In the genomic region with DNA sequence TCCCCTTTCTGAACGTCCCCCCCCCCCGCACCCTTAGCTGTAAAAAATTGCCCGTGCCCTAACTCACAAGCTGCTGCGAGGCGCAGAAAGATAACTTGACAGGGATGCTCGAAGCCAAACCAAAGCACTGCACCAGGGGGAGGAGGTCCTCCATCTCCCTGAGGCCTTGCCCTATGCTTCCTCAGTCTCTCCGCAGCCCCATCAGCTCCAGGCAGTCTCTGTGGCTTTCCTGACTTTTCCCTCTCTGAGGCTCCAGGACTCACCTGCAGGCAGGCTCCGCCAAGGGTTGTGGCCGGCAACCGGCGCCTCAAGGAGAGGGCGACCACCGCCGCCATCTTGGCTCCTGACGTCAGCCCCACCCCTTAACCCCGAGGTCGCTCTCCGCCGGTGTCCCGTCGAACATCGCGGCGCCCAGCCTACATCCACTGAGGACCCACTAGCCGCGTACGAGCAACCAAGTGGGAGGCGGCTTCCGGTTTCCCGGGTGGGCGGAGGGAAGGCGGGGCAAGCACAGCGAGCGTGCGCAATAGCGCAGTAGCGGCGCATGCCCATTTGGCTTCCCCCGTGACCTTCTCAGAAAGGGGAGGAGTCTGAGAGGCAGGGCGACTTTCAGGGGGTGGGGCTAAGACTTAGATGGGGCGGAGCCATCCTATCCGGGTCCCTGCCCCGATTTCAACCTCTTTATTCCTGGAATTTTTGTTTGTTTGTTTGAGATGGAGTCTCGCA, we compare ENCODE assay signal across 1 cellular context.
TF ChIP-seq lines count a peak whose summit lies in the region.

Gene SDHB, minus strand, starts transcription at position 348 of the 726 bp plus-strand sequence. Its CDS starts 13 bp downstream, at position 335.

TF ChIP-seq in K562, 482 proteins besides CTCF, POLR2A, EP300 and RAD21 (continued from another document and continues in another):
- TF ChIP-seq ZNF609 (CRISPR knock-in tag; IDR thresholded peaks at IDR 0.05; ENCODE audit: borderline replicate concordance) (no peak), HNRNPL (IDR thresholded peaks at IDR 0.05; ENCODE audit: low read depth, low read length) (no peak), JUND (IDR thresholded peaks at IDR 0.05; ENCODE audit: borderline replicate concordance, low read depth, low read length) (peak; percentile 82), JUND (tag; IDR thresholded peaks at IDR 0.05; ENCODE audit: borderline replicate concordance, low read depth, low read length) (peak; percentile 44; the same call in 1 of the 3 replicates), HEY1 (CRISPR knock-in tag; IDR thresholded peaks at IDR 0.05; ENCODE audit: borderline replicate concordance) (no peak), HNRNPUL1 (IDR thresholded peaks at IDR 0.05; ENCODE audit: low read length) (no peak), ZC3H11A (IDR thresholded peaks at IDR 0.05; ENCODE audit: low read depth, low read length) (no peak), NFYB (IDR thresholded peaks at IDR 0.05; ENCODE audit: extremely low read depth, insufficient read length) (no peak), CREM (IDR thresholded peaks at IDR 0.05; ENCODE audit: low read depth) (peak; percentile 94), HES1 (IDR thresholded peaks at IDR 0.05; ENCODE audit: low read depth) (no peak), BCLAF1 (IDR thresholded peaks at IDR 0.05; ENCODE audit: borderline replicate concordance in 1 of 2, control insufficient read depth in 1 of 2, low read depth in 2 of 2, low read length in 1 of 2) (no peak), NCOA4 (IDR thresholded peaks at IDR 0.05; ENCODE audit: partially characterized antibody) (no peak), TSC22D4 (tag; IDR thresholded peaks at IDR 0.05) (no peak), LCOR (CRISPR knock-in tag; IDR thresholded peaks at IDR 0.05) (peak; percentile 38; the same call in 1 of the 2 replicates), E2F3 (CRISPR knock-in tag; IDR thresholded peaks at IDR 0.05) (no peak), ESRRB (CRISPR knock-in tag; IDR thresholded peaks at IDR 0.05; ENCODE audit: borderline replicate concordance) (no peak), THRA (IDR thresholded peaks at IDR 0.05) (no peak), KDM1A (IDR thresholded peaks at IDR 0.05) (no peak), LARP7 (IDR thresholded peaks at IDR 0.05) (no peak), LEF1 (IDR thresholded peaks at IDR 0.05) (no peak), E2F6 (IDR thresholded peaks at IDR 0.05; ENCODE audit: borderline replicate concordance in 1 of 2, extremely low read depth in 1 of 2, insufficient read depth in 1 of 2, insufficient read length in 1 of 2, low read depth in 1 of 2, low read length in 1 of 2, poor library complexity in 1 of 2, severe bottlenecking in 1 of 2) (peak; percentile 13 to 23), MAZ (CRISPR knock-in tag; conservative IDR thresholded peaks at IDR 0.05 in 1 of 2, IDR thresholded peaks at IDR 0.05 in 1 of 2) (peak; percentile 81 to 86), MTF1 (CRISPR knock-in tag; IDR thresholded peaks at IDR 0.05; ENCODE audit: borderline replicate concordance) (no peak), ZNF347 (CRISPR knock-in tag; IDR thresholded peaks at IDR 0.05; ENCODE audit: low read depth) (no peak), PYGO2 (tag; IDR thresholded peaks at IDR 0.05) (no peak), NFATC3 (IDR thresholded peaks at IDR 0.05) (no peak), SOX6 (IDR thresholded peaks at IDR 0.05) (peak; percentile 28; the same call in 1 of the 2 replicates), FIP1L1 (IDR thresholded peaks at IDR 0.05; ENCODE audit: low read depth, low read length, poor library complexity, severe bottlenecking) (peak; percentile 67), HDAC8 (tag; IDR thresholded peaks at IDR 0.05) (no peak), NONO (IDR thresholded peaks at IDR 0.05; ENCODE audit: low read depth in 2 of 2, low read length in 1 of 2) (no peak), HMGN3 (IDR thresholded peaks at IDR 0.05; ENCODE audit: borderline replicate concordance, extremely low read depth, insufficient read length, low read depth, low read length) (peak; percentile 82)
- TF ChIP-seq, protein P1, sequence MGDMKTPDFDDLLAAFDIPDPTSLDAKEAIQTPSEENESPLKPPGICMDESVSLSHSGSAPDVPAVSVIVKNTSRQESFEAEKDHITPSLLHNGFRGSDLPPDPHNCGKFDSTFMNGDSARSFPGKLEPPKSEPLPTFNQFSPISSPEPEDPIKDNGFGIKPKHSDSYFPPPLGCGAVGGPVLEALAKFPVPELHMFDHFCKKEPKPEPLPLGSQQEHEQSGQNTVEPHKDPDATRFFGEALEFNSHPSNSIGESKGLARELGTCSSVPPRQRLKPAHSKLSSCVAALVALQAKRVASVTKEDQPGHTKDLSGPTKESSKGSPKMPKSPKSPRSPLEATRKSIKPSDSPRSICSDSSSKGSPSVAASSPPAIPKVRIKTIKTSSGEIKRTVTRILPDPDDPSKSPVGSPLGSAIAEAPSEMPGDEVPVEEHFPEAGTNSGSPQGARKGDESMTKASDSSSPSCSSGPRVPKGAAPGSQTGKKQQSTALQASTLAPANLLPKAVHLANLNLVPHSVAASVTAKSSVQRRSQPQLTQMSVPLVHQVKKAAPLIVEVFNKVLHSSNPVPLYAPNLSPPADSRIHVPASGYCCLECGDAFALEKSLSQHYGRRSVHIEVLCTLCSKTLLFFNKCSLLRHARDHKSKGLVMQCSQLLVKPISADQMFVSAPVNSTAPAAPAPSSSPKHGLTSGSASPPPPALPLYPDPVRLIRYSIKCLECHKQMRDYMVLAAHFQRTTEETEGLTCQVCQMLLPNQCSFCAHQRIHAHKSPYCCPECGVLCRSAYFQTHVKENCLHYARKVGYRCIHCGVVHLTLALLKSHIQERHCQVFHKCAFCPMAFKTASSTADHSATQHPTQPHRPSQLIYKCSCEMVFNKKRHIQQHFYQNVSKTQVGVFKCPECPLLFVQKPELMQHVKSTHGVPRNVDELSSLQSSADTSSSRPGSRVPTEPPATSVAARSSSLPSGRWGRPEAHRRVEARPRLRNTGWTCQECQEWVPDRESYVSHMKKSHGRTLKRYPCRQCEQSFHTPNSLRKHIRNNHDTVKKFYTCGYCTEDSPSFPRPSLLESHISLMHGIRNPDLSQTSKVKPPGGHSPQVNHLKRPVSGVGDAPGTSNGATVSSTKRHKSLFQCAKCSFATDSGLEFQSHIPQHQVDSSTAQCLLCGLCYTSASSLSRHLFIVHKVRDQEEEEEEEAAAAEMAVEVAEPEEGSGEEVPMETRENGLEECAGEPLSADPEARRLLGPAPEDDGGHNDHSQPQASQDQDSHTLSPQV (IDR thresholded peaks at IDR 0.05), result no peak
- TF ChIP-seq, protein P2, sequence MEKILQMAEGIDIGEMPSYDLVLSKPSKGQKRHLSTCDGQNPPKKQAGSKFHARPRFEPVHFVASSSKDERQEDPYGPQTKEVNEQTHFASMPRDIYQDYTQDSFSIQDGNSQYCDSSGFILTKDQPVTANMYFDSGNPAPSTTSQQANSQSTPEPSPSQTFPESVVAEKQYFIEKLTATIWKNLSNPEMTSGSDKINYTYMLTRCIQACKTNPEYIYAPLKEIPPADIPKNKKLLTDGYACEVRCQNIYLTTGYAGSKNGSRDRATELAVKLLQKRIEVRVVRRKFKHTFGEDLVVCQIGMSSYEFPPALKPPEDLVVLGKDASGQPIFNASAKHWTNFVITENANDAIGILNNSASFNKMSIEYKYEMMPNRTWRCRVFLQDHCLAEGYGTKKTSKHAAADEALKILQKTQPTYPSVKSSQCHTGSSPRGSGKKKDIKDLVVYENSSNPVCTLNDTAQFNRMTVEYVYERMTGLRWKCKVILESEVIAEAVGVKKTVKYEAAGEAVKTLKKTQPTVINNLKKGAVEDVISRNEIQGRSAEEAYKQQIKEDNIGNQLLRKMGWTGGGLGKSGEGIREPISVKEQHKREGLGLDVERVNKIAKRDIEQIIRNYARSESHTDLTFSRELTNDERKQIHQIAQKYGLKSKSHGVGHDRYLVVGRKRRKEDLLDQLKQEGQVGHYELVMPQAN (IDR thresholded peaks at IDR 0.05; ENCODE audit: borderline replicate concordance), result peak; percentile 82
- TF ChIP-seq, protein P3, sequence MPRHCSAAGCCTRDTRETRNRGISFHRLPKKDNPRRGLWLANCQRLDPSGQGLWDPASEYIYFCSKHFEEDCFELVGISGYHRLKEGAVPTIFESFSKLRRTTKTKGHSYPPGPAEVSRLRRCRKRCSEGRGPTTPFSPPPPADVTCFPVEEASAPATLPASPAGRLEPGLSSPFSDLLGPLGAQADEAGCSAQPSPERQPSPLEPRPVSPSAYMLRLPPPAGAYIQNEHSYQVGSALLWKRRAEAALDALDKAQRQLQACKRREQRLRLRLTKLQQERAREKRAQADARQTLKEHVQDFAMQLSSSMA (CRISPR knock-in tag; IDR thresholded peaks at IDR 0.05), result no peak
